ENCODE assay signal across 8 cellular contexts in the genomic region with DNA sequence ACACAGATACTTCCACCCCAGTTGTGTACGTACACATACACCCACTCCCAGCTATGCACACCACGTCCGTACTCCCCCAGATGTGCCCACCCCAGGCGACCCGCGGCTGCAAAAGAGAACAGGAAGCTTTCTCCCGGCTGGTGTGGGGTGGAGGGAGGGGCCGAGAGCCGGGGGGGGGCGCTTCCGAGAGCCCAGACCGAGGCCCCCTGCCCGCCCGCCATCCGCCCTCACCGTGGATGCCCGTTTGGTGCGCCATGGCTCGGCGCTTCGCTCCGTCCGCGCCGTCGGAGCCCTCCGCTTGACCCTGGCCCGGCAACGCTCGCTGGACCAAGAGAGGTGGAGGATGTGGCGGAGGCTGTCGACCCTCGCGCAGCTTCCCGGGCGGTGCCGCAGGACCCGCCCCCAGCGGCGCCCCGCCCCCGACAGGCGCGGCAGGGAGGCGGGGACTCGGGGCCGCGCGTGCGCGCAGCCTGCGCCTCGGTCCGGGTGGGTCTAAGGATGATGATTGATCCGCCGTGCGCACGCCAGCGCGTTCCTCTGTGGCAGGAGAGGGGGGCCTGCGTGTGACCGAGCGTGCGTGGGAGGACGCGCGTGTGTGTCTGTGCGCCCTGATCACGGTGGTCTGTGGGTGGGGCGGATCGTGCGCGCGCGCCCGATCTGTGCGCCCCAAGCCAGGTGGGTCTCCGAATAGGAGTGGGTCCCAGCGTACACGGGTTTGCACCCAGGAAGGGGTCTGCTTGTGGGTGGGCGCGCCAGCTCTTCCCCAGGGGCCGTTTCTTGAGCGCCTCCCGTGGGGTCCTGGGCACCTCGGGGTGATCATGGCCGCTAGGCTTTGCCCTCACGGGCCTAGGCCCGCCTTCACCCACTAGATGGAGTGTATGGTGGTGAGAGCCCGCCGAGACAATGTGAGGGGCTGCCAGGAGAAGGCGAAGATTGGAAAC. TPM values are rescaled to one million over a fixed set of nuclear protein-coding genes. Genes with fewer than 3 reads are reported as not detected.
DNase-seq lines count a peak whose midpoint lies in the region; ATAC-seq and TF ChIP-seq lines count a peak whose summit lies in the region.

A gene (minus strand): TSS at position 398 of the 941 bp plus-strand sequence. CDS start 142 bp downstream, at position 256.

- H3K4me1 ChIP-seq in DND-41 (ENCODE audit: insufficient read depth, low read length) (peaks cover 50% of the 10 kb centered on the region), HUES64 (ENCODE audit: insufficient read depth, low read length) (peaks cover 23% of the 10 kb centered on the region), gastroesophageal sphincter (peaks cover 0 to 67% (median 36%) of the 10 kb centered on the region in 3 donors)

- peak within 1 kb of the TSS; percentile 91 for H2AFZ ChIP-seq in DND-41 (ENCODE audit: low read depth, low read length)

- peaks cover 57% of the 10 kb centered on the region for H3K79me2 ChIP-seq in DND-41 (ENCODE audit: insufficient read depth, low read length)

- DNase-seq in DND-41 (peak; percentile 87), SK-MEL-5 (ENCODE audit: low read depth, low spot score) (peak; percentile 71), nucleus accumbens (lab: John Stamatoyannopoulos, UW) (peak in 54 of 56 donors; percentile 33 to 91 (median 75)), superior temporal gyrus (ENCODE audit: extremely low spot score) (peak; percentile 76)
- peak; percentile 91 for DNase-seq in activated naive CD4-positive, alpha-beta T cell treated with Interleukin-2 at 50 U/mL for 16 hours

- no peaks in the 10 kb centered on the region for H3K9me3 ChIP-seq in DND-41 (ENCODE audit: insufficient read depth, low read length, severe bottlenecking)
- H3K9me3 ChIP-seq in HUES64 (ENCODE audit: insufficient read depth, low read depth, low read length) = no peaks in the 10 kb centered on the region
- H3K9me3 ChIP-seq in gastroesophageal sphincter = no peaks in the 10 kb centered on the region

- H3K27ac ChIP-seq in DND-41 (ENCODE audit: low read length) (peak within 1 kb of the TSS; percentile 86), HUES64 (ENCODE audit: low read depth, low read length) (peak within 1 kb of the TSS; percentile 42), gastroesophageal sphincter (peak within 1 kb of the TSS; percentile 77 to 99 (median 92))

- in situ Hi-C loops in SK-MEL-5 (cut with HindIII; ENCODE audit: low pct_unique_long_range_greater_than_20kb, low sequenced_read_pairs) = no loop called here

- H3K4me3 ChIP-seq in DND-41 (ENCODE audit: low read depth in 1 of 2, low read length in 2 of 2) (peak within 1 kb of the TSS; percentile 72 to 91), HUES64 (ENCODE audit: low read length) (peak within 1 kb of the TSS; percentile 89), gastroesophageal sphincter (peak within 1 kb of the TSS; percentile 57 to 95)

- 2% methylated on average over 91 of the region's 92 CpGs for WGBS in HUES64
- WGBS in gastroesophageal sphincter (ENCODE audit: low coverage in 1 of 2), 2 donors = 1% methylated on average over 18 of the region's 92 CpGs; no CpG with 5 or more reads in 1 of the 2 donors

- H3K36me3 ChIP-seq in DND-41 (ENCODE audit: insufficient read depth, low read length) = peaks cover 16% of the 10 kb centered on the region
- no peaks in the 10 kb centered on the region for H3K36me3 ChIP-seq in HUES64 (ENCODE audit: insufficient read depth, low read length)
- peaks cover 0 to 14% of the 10 kb centered on the region in 2 donors for H3K36me3 ChIP-seq in gastroesophageal sphincter

- peaks cover 26% of the 10 kb centered on the region for H4K20me1 ChIP-seq in DND-41 (ENCODE audit: insufficient read depth, low read length)

- no peak for TF ChIP-seq EP300 in gastroesophageal sphincter (IDR thresholded peaks at IDR 0.05)

- H3K9ac ChIP-seq in DND-41 (ENCODE audit: low read depth, low read length) (peak within 1 kb of the TSS; percentile 85), HUES64 (ENCODE audit: low read depth, low read length) (peak within 1 kb of the TSS; percentile 80)

- H3K4me2 ChIP-seq in DND-41 (ENCODE audit: insufficient read depth, low read length) = peak within 1 kb of the TSS; percentile 91

- TF ChIP-seq POLR2A in gastroesophageal sphincter (IDR thresholded peaks at IDR 0.05) = peak; percentile 59 to 74

- TF ChIP-seq CTCF in DND-41 (IDR thresholded peaks at IDR 0.05; ENCODE audit: borderline replicate concordance, extremely low read depth, low read length, poor library complexity, severe bottlenecking) (peak; percentile 72), gastroesophageal sphincter (IDR thresholded peaks at IDR 0.05) (peak in 3 of 4 experiments; percentile 47 to 63 (median 51))

- ATAC-seq in DND-41 (ENCODE audit: insufficient read depth, low read depth) (peak; percentile 80), GM21381 (IDR thresholded peaks at IDR 0.05; ENCODE audit: unreplicated experiment) (peak; percentile 73), gastroesophageal sphincter (peak; percentile 82)

- H3K27me3 ChIP-seq in DND-41 (ENCODE audit: insufficient read depth, low read length, poor library complexity) (no peaks in the 10 kb centered on the region), HUES64 (ENCODE audit: insufficient read depth, low read length) (peaks cover 5% of the 10 kb centered on the region; the same call in 1 of the 2 replicates), gastroesophageal sphincter (no peaks in the 10 kb centered on the region)

RNA-seq across cellular contexts. Expression of the gene that starts here (rescaled TPM):
- polyA plus RNA-seq in HUES64 (2013, experiment 1 of 2) = 40.0 TPM
- 38.1 TPM for polyA plus RNA-seq in HUES64 (2013, experiment 2 of 2)
- total RNA-seq in SK-MEL-5 (2014; rRNA removed; shearing (Covaris generic)) = 59.7 and 66.9 TPM in 2 replicates
- 127 and 137 TPM in 2 replicates for polyA plus RNA-seq in SK-MEL-5 (2015; cell fraction: cytosol; rRNA removed)
- polyA plus RNA-seq in SK-MEL-5 (2015; cell fraction: nucleus; rRNA removed) = 35.3 and 40.6 TPM in 2 replicates
- 10 to 100 TPM; 46.8 to 79.5 (median 69.2) TPM for total RNA-seq in gastroesophageal sphincter

Comparison
In these comparisons a context has a peak if more than half of its experiments do, and no peak if none do; other contexts are left out.
1. Peak in every context shown above with its lines: DNase-seq, ATAC-seq, H3K4me3 ChIP-seq and H3K27ac ChIP-seq.
2. H3K27ac ChIP-seq: peak in every context shown above with its lines; median percentile 92 in gastroesophageal sphincter; 86 in DND-41; 42 in HUES64.